In genomic region chr1:6351480-6352137, GRCh38 we compare ENCODE assay signal across 11 cellular contexts. TPM values are rescaled to one million over a fixed set of nuclear protein-coding genes. Genes with fewer than 3 reads are reported as not detected.
A peak's percentile ranks its signal among the peaks of the same experiment; 100 is the strongest.
DNase-seq lines count a peak whose midpoint lies in the region; ATAC-seq and TF ChIP-seq lines count a peak whose summit lies in the region.
"Had no signal": no experiment of that assay in that cellular context is flagged by ENCODE, and none has a peak within 500 bp of the region (broad histone marks: within the 10 kb centered on the region; RNA-seq: fewer than 3 reads in every experiment).

No MANE protein-coding gene starts in this region.

- H2AFZ ChIP-seq in GM23338: no peak overlapping the region
- H2AFZ ChIP-seq in osteoblast (ENCODE audit: low read length): no peak overlapping the region

- H3K4me3 Mint-ChIP-seq in GM23338: no peak overlapping the region
- H3K4me3 Mint-ChIP-seq: activated CD8-positive, alpha-beta memory T cell treated with anti-CD3 and anti-CD28 coated beads, Interleukin-2, amount 10 ng/mL, durations not matched to agents 7 days and 5 days had no signal

- no peaks in the 10 kb centered on the region for H3K9me3 Mint-ChIP-seq in GM23338

- H3K27me3 ChIP-seq in GM23338 (ENCODE audit: insufficient read depth) (no peaks in the 10 kb centered on the region), osteoblast (ENCODE audit: insufficient read depth, low read length) (no peaks in the 10 kb centered on the region)

- ATAC-seq in GM23338: no peak
- ATAC-seq: activated CD8-positive, alpha-beta memory T cell treated with anti-CD3 and anti-CD28 coated beads, Interleukin-2, amount 10 ng/mL, durations not matched to agents 7 days and 5 days had no signal

- H3F3A ChIP-seq in GM23338 (replicated peaks; ENCODE audit: low read depth): peaks cover 8% of the 10 kb centered on the region; the same call in 1 of the 2 replicates

- no peaks in the 10 kb centered on the region; the same call in 1 of the 2 replicates for H3K4me1 ChIP-seq in GM23338 (ENCODE audit: insufficient read depth)
- peaks cover 12% of the 10 kb centered on the region for H3K4me1 ChIP-seq in osteoblast (ENCODE audit: insufficient read depth, low read length)

- peaks cover 44% of the 10 kb centered on the region for H3K79me2 ChIP-seq in GM23338 (replicated peaks; ENCODE audit: insufficient read depth)
- peaks cover 20% of the 10 kb centered on the region for H3K79me2 ChIP-seq in osteoblast (ENCODE audit: insufficient read depth, low read length)

- H3K4me2 ChIP-seq in GM23338 (no peak overlapping the region), osteoblast (ENCODE audit: insufficient read depth, low read length) (no peak overlapping the region)

- TF ChIP-seq CTCF in GM23338 (conservative IDR thresholded peaks at IDR 0.05; ENCODE audit: low read depth in 2 of 2): no peak
- no peak for TF ChIP-seq CTCF in osteoblast (IDR thresholded peaks at IDR 0.05; ENCODE audit: extremely low read depth, low read depth, low read length)

- H3K36me3 Mint-ChIP-seq in GM23338 (ENCODE audit: low read depth): peaks cover 2% of the 10 kb centered on the region; the same call in 1 of the 3 replicates

- no peak overlapping the region; the same call in 1 of the 2 replicates for H3K27ac ChIP-seq in GM23338 (ENCODE audit: low read depth)
- no peak overlapping the region for H3K27ac ChIP-seq in osteoblast (ENCODE audit: low read depth, low read length)

- no peaks in the 10 kb centered on the region for H3K9me3 ChIP-seq in osteoblast (ENCODE audit: low read depth, low read length)

- H4K20me1 ChIP-seq in GM23338 (replicated peaks; ENCODE audit: insufficient read depth) (peaks cover 28% of the 10 kb centered on the region), osteoblast (ENCODE audit: insufficient read depth, low read length) (no peaks in the 10 kb centered on the region)

- H3K36me3 ChIP-seq in GM23338 (ENCODE audit: insufficient read depth) (no peaks in the 10 kb centered on the region), osteoblast (ENCODE audit: insufficient read depth, low read length) (peaks cover 5% of the 10 kb centered on the region)

- H3K27me3 Mint-ChIP-seq in GM23338 (ENCODE audit: insufficient read depth, low read depth, poor library complexity): peaks cover 7% of the 10 kb centered on the region
- H3K27me3 Mint-ChIP-seq: activated CD8-positive, alpha-beta memory T cell treated with anti-CD3 and anti-CD28 coated beads, Interleukin-2, amount 10 ng/mL, durations not matched to agents 7 days and 5 days had no signal

- DNase-seq in GM23338 (ENCODE audit: low spot score) (no peak), NCI-H2196 (lab: John Stamatoyannopoulos, UW; ENCODE audit: unreplicated experiment) (peak; percentile 77), cerebellum (ENCODE audit: low spot score) (peak; percentile 90), osteoblast (ENCODE audit: insufficient read length, low spot score, missing footprints) (peak; percentile 58), AML-193 (lab: John Stamatoyannopoulos, UW) (no peak), NCI-H526 treated with DMSO at 0.1 percent for 48 hours (lab: John Stamatoyannopoulos, UW) (no peak), HCEC 1CT (no peak)
- DNase-seq: activated CD8-positive, alpha-beta memory T cell treated with anti-CD3 and anti-CD28 coated beads, Interleukin-2, amount 10 ng/mL, durations not matched to agents 7 days and 5 days; amniotic stem cell; NCI-H774; T-helper 2 cell had no signal

- H3K9me2 ChIP-seq in GM23338 (ENCODE audit: insufficient read depth): no peaks in the 10 kb centered on the region

- peaks cover 26% of the 10 kb centered on the region for H3K4me1 Mint-ChIP-seq in GM23338

- H3K4me3 ChIP-seq in GM23338: no peak overlapping the region
- H3K4me3 ChIP-seq in osteoblast (ENCODE audit: insufficient read depth, low read length): no peak overlapping the region

- H3K27ac Mint-ChIP-seq in GM23338: peak overlapping the region; percentile 91

TF ChIP-seq in GM23338, 12 proteins besides CTCF, POLR2A, EP300 and RAD21 (continues in another document):
- TF ChIP-seq POLR2AphosphoS5 (IDR thresholded peaks at IDR 0.05; ENCODE audit: low read depth) (no peak), JUNB (IDR thresholded peaks at IDR 0.05; ENCODE audit: unreplicated experiment) (no peak), NANOG (IDR thresholded peaks at IDR 0.05; ENCODE audit: borderline replicate concordance) (no peak), CREB1 (CRISPR knock-in tag; IDR thresholded peaks at IDR 0.05; ENCODE audit: low read depth) (no peak), ZNF331 (CRISPR knock-in tag; IDR thresholded peaks at IDR 0.05; ENCODE audit: low read depth) (no peak), EZH2phosphoT487 (IDR thresholded peaks at IDR 0.05; ENCODE audit: unreplicated experiment) (no peak)
- TF ChIP-seq, protein P1, sequence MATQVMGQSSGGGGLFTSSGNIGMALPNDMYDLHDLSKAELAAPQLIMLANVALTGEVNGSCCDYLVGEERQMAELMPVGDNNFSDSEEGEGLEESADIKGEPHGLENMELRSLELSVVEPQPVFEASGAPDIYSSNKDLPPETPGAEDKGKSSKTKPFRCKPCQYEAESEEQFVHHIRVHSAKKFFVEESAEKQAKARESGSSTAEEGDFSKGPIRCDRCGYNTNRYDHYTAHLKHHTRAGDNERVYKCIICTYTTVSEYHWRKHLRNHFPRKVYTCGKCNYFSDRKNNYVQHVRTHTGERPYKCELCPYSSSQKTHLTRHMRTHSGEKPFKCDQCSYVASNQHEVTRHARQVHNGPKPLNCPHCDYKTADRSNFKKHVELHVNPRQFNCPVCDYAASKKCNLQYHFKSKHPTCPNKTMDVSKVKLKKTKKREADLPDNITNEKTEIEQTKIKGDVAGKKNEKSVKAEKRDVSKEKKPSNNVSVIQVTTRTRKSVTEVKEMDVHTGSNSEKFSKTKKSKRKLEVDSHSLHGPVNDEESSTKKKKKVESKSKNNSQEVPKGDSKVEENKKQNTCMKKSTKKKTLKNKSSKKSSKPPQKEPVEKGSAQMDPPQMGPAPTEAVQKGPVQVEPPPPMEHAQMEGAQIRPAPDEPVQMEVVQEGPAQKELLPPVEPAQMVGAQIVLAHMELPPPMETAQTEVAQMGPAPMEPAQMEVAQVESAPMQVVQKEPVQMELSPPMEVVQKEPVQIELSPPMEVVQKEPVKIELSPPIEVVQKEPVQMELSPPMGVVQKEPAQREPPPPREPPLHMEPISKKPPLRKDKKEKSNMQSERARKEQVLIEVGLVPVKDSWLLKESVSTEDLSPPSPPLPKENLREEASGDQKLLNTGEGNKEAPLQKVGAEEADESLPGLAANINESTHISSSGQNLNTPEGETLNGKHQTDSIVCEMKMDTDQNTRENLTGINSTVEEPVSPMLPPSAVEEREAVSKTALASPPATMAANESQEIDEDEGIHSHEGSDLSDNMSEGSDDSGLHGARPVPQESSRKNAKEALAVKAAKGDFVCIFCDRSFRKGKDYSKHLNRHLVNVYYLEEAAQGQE (IDR thresholded peaks at IDR 0.05; ENCODE audit: unreplicated experiment): no peak
- TF ChIP-seq, protein P2, sequence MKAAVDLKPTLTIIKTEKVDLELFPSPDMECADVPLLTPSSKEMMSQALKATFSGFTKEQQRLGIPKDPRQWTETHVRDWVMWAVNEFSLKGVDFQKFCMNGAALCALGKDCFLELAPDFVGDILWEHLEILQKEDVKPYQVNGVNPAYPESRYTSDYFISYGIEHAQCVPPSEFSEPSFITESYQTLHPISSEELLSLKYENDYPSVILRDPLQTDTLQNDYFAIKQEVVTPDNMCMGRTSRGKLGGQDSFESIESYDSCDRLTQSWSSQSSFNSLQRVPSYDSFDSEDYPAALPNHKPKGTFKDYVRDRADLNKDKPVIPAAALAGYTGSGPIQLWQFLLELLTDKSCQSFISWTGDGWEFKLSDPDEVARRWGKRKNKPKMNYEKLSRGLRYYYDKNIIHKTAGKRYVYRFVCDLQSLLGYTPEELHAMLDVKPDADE (IDR thresholded peaks at IDR 0.05): no peak

RNA-seq across cellular contexts. Expression of gene ACOT7, which starts 42.0 kb away (rescaled TPM):
- total RNA-seq in GM23338 (2014; rRNA removed; shearing (Covaris generic)): 167 and 172 TPM in 2 replicates
- 169 TPM in 2 replicates for polyA plus RNA-seq in GM23338 (2016; fragmentation: Nextera tagmentation; extraction: Ambion mirVana)
- 23.2 TPM for total RNA-seq in cerebellum
- total RNA-seq in osteoblast: 9.1 and 10.9 TPM in 2 replicates

Comparison
In these comparisons a context has a peak if more than half of its experiments do, and no peak if none do; other contexts are left out.
1. DNase-seq: peak in NCI-H2196 (single experiment), cerebellum (single experiment) and osteoblast (single experiment); none in GM23338 (single experiment), AML-193 (0 of 2), NCI-H526 treated with DMSO at 0.1 percent for 48 hours (single experiment) and HCEC 1CT (single experiment).